In genomic region chr9:16341176-16341575, GRCh38 we compare ENCODE assay signal across 24 cellular contexts.
A peak's percentile ranks its signal among the peaks of the same experiment; 100 is the strongest.
DNase-seq lines count a peak whose midpoint lies in the region; ATAC-seq and TF ChIP-seq lines count a peak whose summit lies in the region.
"Had no signal": no experiment of that assay in that cellular context is flagged by ENCODE, and none has a peak within 500 bp of the region (broad histone marks: within the 10 kb centered on the region; RNA-seq: fewer than 3 reads in every experiment).

No MANE protein-coding gene starts in this region.

- H3K4me1 ChIP-seq in SK-N-SH (ENCODE audit: control insufficient read depth in 1 of 2, insufficient read depth in 2 of 2, low read depth in 1 of 2, low read length in 1 of 2) (peaks cover under 1 to 37% of the 10 kb centered on the region in 2 experiments; a peak in 3 of 4 replicates), smooth muscle cell (ENCODE audit: low read depth) (peaks cover 21% of the 10 kb centered on the region), left lung (peaks cover 0 to 7% of the 10 kb centered on the region in 2 donors)
- H3K4me1 ChIP-seq: colonic mucosa, parathyroid adenoma had no signal

- H3K9ac ChIP-seq in SK-N-SH (no peak overlapping the region), smooth muscle cell (ENCODE audit: low read depth) (no peak overlapping the region)
- H3K9ac ChIP-seq: BLaER1, parathyroid adenoma had no signal

- no peak for ATAC-seq in natural killer cell treated with Interleukin-12 subunit alpha and Interleukin-12 subunit beta and Interleukin-15 and Interleukin-18, amount 100 ng/mL, for 72 hours
- no peak for ATAC-seq in left lung
- ATAC-seq in GM19463 (IDR thresholded peaks at IDR 0.05; ENCODE audit: unreplicated experiment) = no peak
- ATAC-seq: activated naive CD4-positive, alpha-beta T cell treated with anti-CD3 and anti-CD28 coated beads, Interleukin-2, amount 50 U/mL, for 72 hours; gastrocnemius medialis; natural killer cell; stimulated activated naive B cell treated with anti-CD40 and anti-IgM and Interleukin-4, amounts not matched to agents 10 μg/mL and 1 μg/mL and 100 μg/mL, for 72 hours had no signal

- CTCF ChIA-PET in SK-N-SH (lab: Yijun Ruan, JAX) = no interaction called here

- WGBS in SK-N-SH (ENCODE audit: low lambda C conversion rate) = 85% methylated on average over 2 of the region's 2 CpGs
- 55% methylated on average over 2 of the region's 2 CpGs for WGBS in smooth muscle cell (ENCODE audit: low lambda C conversion rate)

- H3K79me2 ChIP-seq in SK-N-SH (ENCODE audit: insufficient read depth) = no peaks in the 10 kb centered on the region
- no peaks in the 10 kb centered on the region for H3K79me2 ChIP-seq in smooth muscle cell (ENCODE audit: low read depth)
- H3K79me2 ChIP-seq: parathyroid adenoma had no signal

- H3K4me3 ChIP-seq in SK-N-SH (ENCODE audit: low read depth in 2 of 2, low read length in 1 of 2) (no peak overlapping the region), fibroblast of the aortic adventitia (ENCODE audit: low read depth, low read length) (no peak overlapping the region), smooth muscle cell (no peak overlapping the region), left lung (no peak overlapping the region)
- H3K4me3 ChIP-seq: BLaER1, colonic mucosa, gastrocnemius medialis had no signal

- no peaks in the 10 kb centered on the region for H4K20me1 ChIP-seq in SK-N-SH (ENCODE audit: insufficient read depth)
- H4K20me1 ChIP-seq in smooth muscle cell (ENCODE audit: low read depth) = no peaks in the 10 kb centered on the region
- H4K20me1 ChIP-seq: BLaER1 had no signal

- no peak for TF ChIP-seq CTCF in SK-N-SH (IDR thresholded peaks at IDR 0.05)
- TF ChIP-seq CTCF in fibroblast of the aortic adventitia (IDR thresholded peaks at IDR 0.05; ENCODE audit: insufficient read depth, low read length) = no peak
- no peak for TF ChIP-seq CTCF in smooth muscle cell (IDR thresholded peaks at IDR 0.05; ENCODE audit: borderline replicate concordance, insufficient read depth, poor library complexity, severe bottlenecking)
- no peak for TF ChIP-seq CTCF in left lung (IDR thresholded peaks at IDR 0.05)

- intact Hi-C loops in left lung (cut with DNase I) = no loop called here

- H3F3A ChIP-seq in SK-N-SH (replicated peaks; ENCODE audit: insufficient read depth) = peaks cover 20% of the 10 kb centered on the region
- H3F3A ChIP-seq in smooth muscle cell (ENCODE audit: low read depth) = peaks cover 2% of the 10 kb centered on the region

- H3K27ac Mint-ChIP-seq in natural killer cell treated with Interleukin-12 subunit alpha and Interleukin-12 subunit beta and Interleukin-15 and Interleukin-18, amount 100 ng/mL, for 72 hours = no peak overlapping the region
- H3K27ac Mint-ChIP-seq: activated naive CD4-positive, alpha-beta T cell treated with anti-CD3 and anti-CD28 coated beads, Interleukin-2, amount 50 U/mL, for 72 hours; activated T-helper 1 cell treated with anti-CD3 and anti-CD28 coated beads, Interleukin-12 subunit alpha, Interleukin-12 subunit beta, Interleukin-2, Interleukin-4 antibody, amounts not matched to agents 30 ng/mL and 10 ng/mL and 1 ng/mL, durations not matched to agents 14 hours and 24 hours and 36 hours; HFFc6; IgD-negative memory B cell; natural killer cell; stimulated activated naive B cell treated with anti-CD40 and anti-IgM and Interleukin-4, amounts not matched to agents 10 μg/mL and 1 μg/mL and 100 μg/mL, for 72 hours had no signal

- H3K4me3 Mint-ChIP-seq in natural killer cell treated with Interleukin-12 subunit alpha and Interleukin-12 subunit beta and Interleukin-15 and Interleukin-18, amount 100 ng/mL, for 72 hours = no peak overlapping the region
- H3K4me3 Mint-ChIP-seq: activated T-helper 1 cell treated with anti-CD3 and anti-CD28 coated beads, Interleukin-12 subunit alpha, Interleukin-12 subunit beta, Interleukin-2, Interleukin-4 antibody, amounts not matched to agents 30 ng/mL and 10 ng/mL and 1 ng/mL, durations not matched to agents 14 hours and 24 hours and 36 hours; brain; HFFc6; IgD-negative memory B cell; natural killer cell; stimulated activated naive B cell treated with anti-CD40 and anti-IgM and Interleukin-4, amounts not matched to agents 10 μg/mL and 1 μg/mL and 100 μg/mL, for 72 hours had no signal

- H3K27ac ChIP-seq in SK-N-SH (ENCODE audit: low read depth in 2 of 2, low read length in 1 of 2) (peak overlapping the region in 1 of 2 experiments; percentile 57; a peak in 2 of 4 replicates), smooth muscle cell (ENCODE audit: low read depth) (peak overlapping the region; percentile 5), left lung (no peak overlapping the region)
- H3K27ac ChIP-seq: BLaER1, colonic mucosa, gastrocnemius medialis, parathyroid adenoma had no signal

- DNase-seq in EH (ENCODE audit: low read depth) (peak; percentile 71), SK-N-SH (no peak), fibroblast of the aortic adventitia (ENCODE audit: low read depth) (peak; percentile 68), smooth muscle cell (lab: John Stamatoyannopoulos, UW; ENCODE audit: unreplicated experiment) (no peak), AML-193 (lab: John Stamatoyannopoulos, UW) (no peak), left lung (no peak)
- DNase-seq in natural killer cell treated with Interleukin-12 subunit alpha and Interleukin-12 subunit beta and Interleukin-15 and Interleukin-18, amount 100 ng/mL, for 72 hours (ENCODE audit: low spot score) = no peak
- DNase-seq: activated CD4-positive, alpha-beta T cell treated with anti-CD3 and anti-CD28 coated beads for 1 hour; colonic mucosa; gastrocnemius medialis; HFFc6; natural killer cell; NCI-H2171 treated with DMSO at 0.1 percent for 48 hours; NCI-H748 treated with DMSO at 0.1 percent for 48 hours; Right ventricle myocardium superior; stimulated activated CD4-positive, alpha-beta T cell treated with anti-CD3 and anti-CD28 coated beads, Interleukin-2, amount 100 ng/mL, for 24 hours; stimulated activated naive B cell treated with anti-CD40 and anti-IgM and Interleukin-4, amounts not matched to agents 10 μg/mL and 1 μg/mL and 100 μg/mL, for 72 hours had no signal

- H3K36me3 ChIP-seq in SK-N-SH (replicated peaks in 1 of 2; ENCODE audit: control insufficient read depth in 1 of 2, insufficient read depth in 2 of 2, low read length in 1 of 2) = no peaks in the 10 kb centered on the region
- H3K36me3 ChIP-seq in smooth muscle cell (ENCODE audit: low read depth) = no peaks in the 10 kb centered on the region
- no peaks in the 10 kb centered on the region for H3K36me3 ChIP-seq in left lung
- H3K36me3 ChIP-seq: BLaER1, colonic mucosa, gastrocnemius medialis had no signal

- H3K4me2 ChIP-seq in SK-N-SH (no peak overlapping the region), smooth muscle cell (no peak overlapping the region)
- H3K4me2 ChIP-seq: BLaER1 had no signal

- POLR2A ChIA-PET in SK-N-SH (lab: Yijun Ruan, JAX) = no interaction called here

- H3K9me3 ChIP-seq in SK-N-SH (no peaks in the 10 kb centered on the region), smooth muscle cell (replicated peaks; ENCODE audit: low read depth) (no peaks in the 10 kb centered on the region), left lung (no peaks in the 10 kb centered on the region)
- H3K9me3 ChIP-seq: BLaER1, colonic mucosa, gastrocnemius medialis had no signal

- H3K9me3 Mint-ChIP-seq in natural killer cell treated with Interleukin-12 subunit alpha and Interleukin-12 subunit beta and Interleukin-15 and Interleukin-18, amount 100 ng/mL, for 72 hours = peaks cover 5% of the 10 kb centered on the region
- H3K9me3 Mint-ChIP-seq: activated T-helper 1 cell treated with anti-CD3 and anti-CD28 coated beads, Interleukin-12 subunit alpha, Interleukin-12 subunit beta, Interleukin-2, Interleukin-4 antibody, amounts not matched to agents 30 ng/mL and 10 ng/mL and 1 ng/mL, durations not matched to agents 14 hours and 24 hours and 36 hours; HFFc6 had no signal

- H3K27me3 ChIP-seq in SK-N-SH (ENCODE audit: insufficient read depth) (no peaks in the 10 kb centered on the region), smooth muscle cell (ENCODE audit: low read depth) (no peaks in the 10 kb centered on the region), left lung (no peaks in the 10 kb centered on the region)
- H3K27me3 ChIP-seq: BLaER1, colonic mucosa, gastrocnemius medialis had no signal

- no peak for TF ChIP-seq RAD21 in SK-N-SH (IDR thresholded peaks at IDR 0.05; ENCODE audit: low read length)

- H2AFZ ChIP-seq in SK-N-SH (ENCODE audit: low read depth) (no peak overlapping the region), smooth muscle cell (ENCODE audit: low read depth) (no peak overlapping the region)
- H2AFZ ChIP-seq: parathyroid adenoma had no signal

- no peaks in the 10 kb centered on the region for H3K36me3 Mint-ChIP-seq in natural killer cell treated with Interleukin-12 subunit alpha and Interleukin-12 subunit beta and Interleukin-15 and Interleukin-18, amount 100 ng/mL, for 72 hours
- H3K36me3 Mint-ChIP-seq: activated naive CD4-positive, alpha-beta T cell treated with anti-CD3 and anti-CD28 coated beads, Interleukin-2, amount 50 U/mL, for 72 hours; brain; natural killer cell; stimulated activated naive B cell treated with anti-CD40 and anti-IgM and Interleukin-4, amounts not matched to agents 10 μg/mL and 1 μg/mL and 100 μg/mL, for 72 hours had no signal

- H3K27me3 Mint-ChIP-seq in natural killer cell treated with Interleukin-12 subunit alpha and Interleukin-12 subunit beta and Interleukin-15 and Interleukin-18, amount 100 ng/mL, for 72 hours = peaks cover 6 to 8% of the 10 kb centered on the region in 2 donors
- H3K27me3 Mint-ChIP-seq: IgD-negative memory B cell; stimulated activated naive B cell treated with anti-CD40 and anti-IgM and Interleukin-4, amounts not matched to agents 10 μg/mL and 1 μg/mL and 100 μg/mL, for 72 hours had no signal

- H3K4me1 Mint-ChIP-seq in natural killer cell treated with Interleukin-12 subunit alpha and Interleukin-12 subunit beta and Interleukin-15 and Interleukin-18, amount 100 ng/mL, for 72 hours (ENCODE audit: low read depth in 2 of 2) = no peaks in the 10 kb centered on the region
- H3K4me1 Mint-ChIP-seq: IgD-negative memory B cell; natural killer cell; stimulated activated naive B cell treated with anti-CD40 and anti-IgM and Interleukin-4, amounts not matched to agents 10 μg/mL and 1 μg/mL and 100 μg/mL, for 72 hours had no signal

- H3K9me2 ChIP-seq in SK-N-SH = no peaks in the 10 kb centered on the region

- TF ChIP-seq EP300 in SK-N-SH (IDR thresholded peaks at IDR 0.05; ENCODE audit: borderline replicate concordance in 1 of 2, low read depth in 1 of 2, low read length in 1 of 2) = peak in 1 of 2 experiments; percentile 26; a peak in 1 of 4 replicates

TF ChIP-seq in SK-N-SH, 30 proteins besides CTCF, POLR2A, EP300 and RAD21 (continues in another document):
- TF ChIP-seq IRF3 (IDR thresholded peaks at IDR 0.05; ENCODE audit: low read depth, low read length) = no peak

Comparison
In these comparisons a context has a peak if more than half of its experiments do, and no peak if none do; other contexts are left out.
1. DNase-seq: peak in EH (single experiment) and fibroblast of the aortic adventitia (single experiment); none in SK-N-SH (single experiment), smooth muscle cell (single experiment), natural killer cell treated with Interleukin-12 subunit alpha and Interleukin-12 subunit beta and Interleukin-15 and Interleukin-18, amount 100 ng/mL, for 72 hours (single experiment), AML-193 (0 of 2) and left lung (0 of 2).